In the genomic region with DNA sequence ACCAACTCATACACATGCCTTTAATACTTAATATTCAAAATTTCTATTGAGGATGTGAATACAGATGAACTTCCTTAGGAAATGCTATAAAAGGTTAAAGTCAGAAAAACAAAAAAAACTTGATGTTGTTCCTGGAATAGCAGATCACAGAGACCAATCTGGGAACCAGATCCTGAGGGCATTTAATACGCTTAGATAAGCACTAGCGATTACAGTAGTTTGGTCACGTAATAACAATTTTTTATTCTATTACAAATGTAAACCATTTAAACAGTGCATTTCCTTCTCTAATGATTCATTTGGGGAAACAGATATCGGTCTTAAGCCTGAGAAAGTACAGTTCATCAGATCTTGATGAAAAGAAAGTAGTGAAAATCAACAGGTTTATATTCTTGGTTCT, we compare ENCODE assay signal across 21 cellular contexts. TPM values are rescaled to one million over a fixed set of nuclear protein-coding genes. Genes with fewer than 3 reads are reported as not detected.
"Had no signal": no experiment of that assay in that cellular context is flagged by ENCODE, and none has a peak within 500 bp of the region (broad histone marks: within the 10 kb centered on the region; RNA-seq: fewer than 3 reads in every experiment).

No MANE protein-coding gene starts in this region.

- H3K27me3 ChIP-seq: colonic mucosa, esophagus squamous epithelium, neural progenitor cell, right lobe of liver, stomach, testis, tibial artery had no signal

- H3K27ac ChIP-seq: colonic mucosa, esophagus squamous epithelium, neural progenitor cell, stomach, testis had no signal

- H3K9ac ChIP-seq: neural progenitor cell had no signal

- H3K4me2 ChIP-seq: smooth muscle cell had no signal

- DNase-seq: colonic mucosa; effector CD8-positive, alpha-beta T cell; erythroblast; esophagus squamous epithelium; midbrain; naive thymus-derived CD4-positive, alpha-beta T cell; nucleus accumbens; posterior cingulate gyrus; right lobe of liver; stimulated activated CD4-positive, alpha-beta T cell treated with anti-CD3 and anti-CD28 coated beads, Interleukin-12 subunit alpha, Interleukin-12 subunit beta, amount 100 ng/mL, for 4 hours; stimulated activated CD4-positive, alpha-beta T cell treated with anti-CD3 and anti-CD28 coated beads, Interleukin-1b, Interleukin-23, amount 100 ng/mL, for 48 hours; stimulated activated CD4-positive, alpha-beta T cell treated with anti-CD3 and anti-CD28 coated beads, Interleukin-4, amount 100 ng/mL, for 24 hours; stimulated activated naive CD4-positive, alpha-beta T cell treated with Interleukin-2 at 50 U/mL for 16 hours; stomach; testis; tibial artery had no signal

- H3K36me3 ChIP-seq: colonic mucosa, esophagus squamous epithelium, neural progenitor cell, right lobe of liver, stomach, tibial artery had no signal

- H3K4me1 ChIP-seq: colonic mucosa, esophagus squamous epithelium, right lobe of liver, stomach, testis had no signal

- H3K4me3 ChIP-seq: colonic mucosa, esophagus squamous epithelium, neural progenitor cell, right lobe of liver, smooth muscle cell, stomach, testis, tibial artery had no signal

- ATAC-seq: left lobe of liver; naive thymus-derived CD4-positive, alpha-beta T cell; stimulated activated effector memory CD8-positive, alpha-beta T cell treated with anti-CD3 and anti-CD28 coated beads, Interleukin-12 subunit alpha, Interleukin-12 subunit beta, amount 100 ng/mL, for 72 hours had no signal

- H3K9me3 ChIP-seq: colonic mucosa, esophagus squamous epithelium, right lobe of liver, stomach, testis, tibial artery had no signal

RNA-seq across cellular contexts. Expression of a gene that starts 30.8 kb away (rescaled TPM):
- total RNA-seq: pulmonary artery endothelial cell had no signal
